ENCODE assay signal across 8 cellular contexts in genomic region chr1:206663832-206664652, GRCh38. TPM values are rescaled to one million over a fixed set of nuclear protein-coding genes. Genes with fewer than 3 reads are reported as not detected.
A peak's percentile ranks its signal among the peaks of the same experiment; 100 is the strongest.
DNase-seq lines count a peak whose midpoint lies in the region; ATAC-seq and FAIRE-seq lines count a peak whose summit lies in the region.

No MANE protein-coding gene starts in this region.

- ATAC-seq in GM19395 (IDR thresholded peaks at IDR 0.05; ENCODE audit: unreplicated experiment) (peak; percentile 76), Right ventricle myocardium inferior (peak; percentile 73)

- no peak for FAIRE-seq in urothelium cell line (lab: Jason Lieb, UNC)

- no peak overlapping the region for H3K27ac ChIP-seq in SJSA1

- no peaks in the 10 kb centered on the region for H3K4me1 ChIP-seq in SJSA1 (replicated peaks)

- intact Hi-C loops in Right ventricle myocardium inferior (cut with DNase I), result loop anchor here (1.0 kb wide), 1 partner anchor 30 kb away; no protein-coding TSS in a partner anchor

- H3K36me3 ChIP-seq in MG63, result no peaks in the 10 kb centered on the region
- H3K36me3 ChIP-seq in SJSA1, result no peaks in the 10 kb centered on the region

- no peaks in the 10 kb centered on the region for H3K9me3 ChIP-seq in MG63
- H3K9me3 ChIP-seq in SJSA1 (replicated peaks), result no peaks in the 10 kb centered on the region

- H3K27me3 ChIP-seq in MG63 (peaks cover 21% of the 10 kb centered on the region), SJSA1 (replicated peaks) (peaks cover 6% of the 10 kb centered on the region; the same call in 1 of the 2 replicates)

- H3K4me3 ChIP-seq in MG63 (no peak overlapping the region), SJSA1 (no peak overlapping the region)

- DNase-seq in Ammon's horn (ENCODE audit: low spot score), result peak; percentile 71
- peak; percentile 28 for DNase-seq in MG63
- DNase-seq in SJSA1 (ENCODE audit: low read depth in 1 of 2, low spot score in 2 of 2), result peak; percentile 65 to 69
- DNase-seq in activated naive CD4-positive, alpha-beta T cell (lab: John Stamatoyannopoulos, UW), result peak; percentile 24 to 56 (median 36)
- no peak for DNase-seq in Right ventricle myocardium inferior (ENCODE audit: missing footprints)
- DNase-seq in pons (ENCODE audit: low spot score), result peak; percentile 67
- peak; percentile 73 for DNase-seq in urothelium cell line (ENCODE audit: low spot score)

RNA-seq across cellular contexts. Expression of gene MAPKAPK2, which starts 20.7 kb away (rescaled TPM):
- total RNA-seq in MG63 (2014; rRNA removed; shearing (Covaris generic); ENCODE audit: low replicate concordance), result 28.1 and 32.3 TPM in 2 replicates
- 45.4 and 58.6 TPM in 2 replicates for total RNA-seq in SJSA1 (2014; rRNA removed; shearing (Covaris generic))
- total RNA-seq in Right ventricle myocardium inferior, result 214 TPM

RNA-seq across cellular contexts. Expression of gene DYRK3, which starts 28.7 kb away (rescaled TPM):
- 19.3 and 20.2 TPM in 2 replicates for total RNA-seq in MG63 (2014; rRNA removed; shearing (Covaris generic); ENCODE audit: low replicate concordance)
- total RNA-seq in SJSA1 (2014; rRNA removed; shearing (Covaris generic)), result 3.9 and 11.2 TPM in 2 replicates
- total RNA-seq in Right ventricle myocardium inferior, result 21.9 TPM

RNA-seq across cellular contexts. Expression of gene EIF2D, which starts 51.8 kb away (rescaled TPM):
- 72.1 and 75.8 TPM in 2 replicates for total RNA-seq in MG63 (2014; rRNA removed; shearing (Covaris generic); ENCODE audit: low replicate concordance)
- total RNA-seq in SJSA1 (2014; rRNA removed; shearing (Covaris generic)), result 41.0 and 53.8 TPM in 2 replicates
- 26.0 TPM for total RNA-seq in Right ventricle myocardium inferior
